Comparison of ENCODE assay signal across 1 cellular context in the genomic region with DNA sequence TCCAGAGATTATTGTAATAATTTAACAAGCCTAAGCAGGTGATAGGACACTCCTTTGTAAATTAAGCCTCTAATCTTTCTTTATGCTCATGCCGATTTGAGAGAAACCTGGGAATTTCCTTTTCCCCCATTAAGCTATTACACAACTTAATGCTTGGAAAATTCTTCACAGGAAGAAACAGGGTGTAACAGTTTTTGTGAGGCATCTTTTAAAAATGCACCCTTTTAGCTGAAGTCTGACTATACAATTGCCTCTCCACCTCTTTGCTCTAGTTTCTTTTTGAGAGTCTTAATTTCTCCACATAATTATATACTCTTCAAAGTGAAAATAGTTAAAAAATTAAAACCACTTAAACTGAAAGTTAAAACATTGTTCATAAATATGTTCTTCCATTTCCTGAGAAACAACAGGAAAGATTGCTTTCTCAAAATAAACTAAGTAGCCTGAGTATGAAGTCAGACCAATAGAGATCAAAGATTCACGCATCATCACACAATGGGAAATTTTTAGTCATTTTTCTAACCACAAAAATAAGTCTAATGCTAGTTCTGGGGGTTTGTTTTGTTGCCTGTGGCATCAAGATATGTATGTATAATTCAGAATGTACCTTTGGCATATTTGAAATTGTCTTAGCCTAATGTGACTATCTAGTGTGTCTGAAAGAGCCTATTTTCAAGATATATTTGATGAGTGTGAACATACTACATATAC.
TF ChIP-seq lines count a peak whose summit lies in the region.

No MANE protein-coding gene starts in this region.

TF ChIP-seq in K562, 482 proteins besides CTCF, POLR2A, EP300 and RAD21 (continued from another document):
- TF ChIP-seq, protein P1, sequence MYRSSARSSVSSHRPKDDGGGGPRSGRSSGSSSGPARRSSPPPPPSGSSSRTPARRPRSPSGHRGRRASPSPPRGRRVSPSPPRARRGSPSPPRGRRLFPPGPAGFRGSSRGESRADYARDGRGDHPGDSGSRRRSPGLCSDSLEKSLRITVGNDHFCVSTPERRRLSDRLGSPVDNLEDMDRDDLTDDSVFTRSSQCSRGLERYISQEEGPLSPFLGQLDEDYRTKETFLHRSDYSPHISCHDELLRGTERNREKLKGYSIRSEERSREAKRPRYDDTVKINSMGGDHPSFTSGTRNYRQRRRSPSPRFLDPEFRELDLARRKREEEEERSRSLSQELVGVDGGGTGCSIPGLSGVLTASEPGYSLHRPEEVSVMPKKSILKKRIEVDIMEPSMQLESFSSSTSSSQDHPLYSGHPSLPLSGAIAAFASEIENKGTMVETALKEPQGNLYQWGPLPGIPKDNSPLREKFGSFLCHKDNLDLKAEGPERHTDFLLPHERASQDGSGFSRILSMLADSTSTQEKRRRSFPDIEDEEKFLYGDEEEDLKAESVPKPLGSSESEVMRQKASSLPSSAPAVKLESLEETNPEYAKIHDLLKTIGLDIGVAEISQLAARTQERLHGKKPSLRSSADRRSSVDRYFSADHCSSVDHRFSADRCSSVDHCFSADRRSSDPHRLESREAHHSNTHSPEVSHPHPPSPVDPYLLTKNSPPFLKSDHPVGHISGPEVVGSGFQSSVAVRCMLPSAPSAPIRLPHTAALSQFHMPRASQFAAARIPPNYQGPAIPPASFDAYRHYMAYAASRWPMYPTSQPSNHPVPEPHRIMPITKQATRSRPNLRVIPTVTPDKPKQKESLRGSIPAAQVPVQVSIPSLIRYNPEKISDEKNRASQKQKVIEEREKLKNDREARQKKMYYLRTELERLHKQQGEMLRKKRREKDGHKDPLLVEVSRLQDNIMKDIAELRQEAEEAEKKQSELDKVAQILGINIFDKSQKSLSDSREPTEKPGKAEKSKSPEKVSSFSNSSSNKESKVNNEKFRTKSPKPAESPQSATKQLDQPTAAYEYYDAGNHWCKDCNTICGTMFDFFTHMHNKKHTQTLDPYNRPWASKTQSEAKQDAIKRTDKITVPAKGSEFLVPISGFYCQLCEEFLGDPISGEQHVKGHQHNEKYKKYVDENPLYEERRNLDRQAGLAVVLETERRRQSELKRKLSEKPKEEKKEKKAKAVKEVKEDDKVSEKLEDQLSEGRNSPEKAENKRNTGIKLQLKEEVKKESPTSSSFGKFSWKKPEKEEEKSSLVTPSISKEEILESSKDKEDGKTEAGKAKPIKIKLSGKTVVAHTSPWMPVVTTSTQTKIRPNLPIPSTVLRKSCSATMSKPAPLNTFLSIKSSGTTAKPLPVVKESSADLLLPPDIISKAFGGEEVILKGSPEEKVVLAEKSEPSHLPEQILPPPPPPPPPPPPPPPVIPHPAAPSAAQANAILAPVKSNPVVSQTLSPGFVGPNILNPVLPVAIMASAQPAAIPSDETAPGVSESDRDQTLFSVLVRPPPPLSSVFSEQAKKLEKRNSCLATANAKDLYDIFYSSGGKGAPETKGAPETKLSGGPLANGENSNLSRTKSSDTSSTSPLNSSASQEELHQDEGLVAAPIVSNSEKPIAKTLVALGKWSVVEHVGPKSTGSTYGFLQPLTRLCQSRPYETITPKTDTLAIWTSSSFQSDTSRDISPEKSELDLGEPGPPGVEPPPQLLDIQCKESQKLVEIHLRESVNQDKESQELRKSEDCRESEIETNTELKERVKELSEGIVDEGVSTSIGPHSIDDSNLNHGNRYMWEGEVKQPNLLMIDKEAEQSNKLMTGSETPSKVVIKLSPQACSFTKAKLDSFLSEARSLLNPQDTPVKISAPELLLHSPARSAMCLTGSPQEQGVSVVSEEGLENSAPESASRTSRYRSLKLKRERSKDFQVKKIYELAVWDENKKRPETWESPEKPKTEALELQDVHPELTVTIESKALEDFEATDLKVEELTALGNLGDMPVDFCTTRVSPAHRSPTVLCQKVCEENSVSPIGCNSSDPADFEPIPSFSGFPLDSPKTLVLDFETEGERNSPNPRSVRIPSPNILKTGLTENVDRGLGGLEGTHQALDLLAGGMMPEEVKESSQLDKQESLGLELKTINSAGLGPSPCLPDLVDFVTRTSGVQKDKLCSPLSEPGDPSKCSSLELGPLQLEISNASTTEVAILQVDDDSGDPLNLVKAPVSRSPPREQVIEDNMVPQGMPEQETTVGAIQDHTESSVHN (IDR thresholded peaks at IDR 0.05; ENCODE audit: borderline replicate concordance in 1 of 2, low read depth in 1 of 2) = no peak
- TF ChIP-seq, protein P2, sequence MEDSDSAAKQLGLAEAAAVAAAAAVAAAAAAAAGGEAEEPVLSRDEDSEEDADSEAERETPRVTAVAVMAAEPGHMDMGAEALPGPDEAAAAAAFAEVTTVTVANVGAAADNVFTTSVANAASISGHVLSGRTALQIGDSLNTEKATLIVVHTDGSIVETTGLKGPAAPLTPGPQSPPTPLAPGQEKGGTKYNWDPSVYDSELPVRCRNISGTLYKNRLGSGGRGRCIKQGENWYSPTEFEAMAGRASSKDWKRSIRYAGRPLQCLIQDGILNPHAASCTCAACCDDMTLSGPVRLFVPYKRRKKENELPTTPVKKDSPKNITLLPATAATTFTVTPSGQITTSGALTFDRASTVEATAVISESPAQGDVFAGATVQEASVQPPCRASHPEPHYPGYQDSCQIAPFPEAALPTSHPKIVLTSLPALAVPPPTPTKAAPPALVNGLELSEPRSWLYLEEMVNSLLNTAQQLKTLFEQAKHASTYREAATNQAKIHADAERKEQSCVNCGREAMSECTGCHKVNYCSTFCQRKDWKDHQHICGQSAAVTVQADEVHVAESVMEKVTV (CRISPR knock-in tag; IDR thresholded peaks at IDR 0.05) = no peak
- TF ChIP-seq ZC3H4 (CRISPR knock-in tag; IDR thresholded peaks at IDR 0.05; ENCODE audit: borderline replicate concordance) (no peak), CAMTA2 (CRISPR knock-in tag; conservative IDR thresholded peaks at IDR 0.05) (no peak), BRD4 (IDR thresholded peaks at IDR 0.05) (no peak), ZFP1 (CRISPR knock-in tag; IDR thresholded peaks at IDR 0.05) (no peak), STAG1 (CRISPR knock-in tag; IDR thresholded peaks at IDR 0.05; ENCODE audit: borderline replicate concordance) (no peak), GATAD2A (IDR thresholded peaks at IDR 0.05) (no peak), TBP (optimal IDR thresholded peaks at IDR 0.05; ENCODE audit: low read depth, low read length) (no peak), FOS (IDR thresholded peaks at IDR 0.05; ENCODE audit: extremely low read depth, insufficient read length) (no peak)
TF ChIP-seq in K562: peak in this region for 0.
